In genomic region chr1:17010601-17011438, GRCh38 we compare ENCODE assay signal across 8 cellular contexts. TPM values are rescaled to one million over a fixed set of nuclear protein-coding genes. Genes with fewer than 3 reads are reported as not detected.
DNase-seq lines count a peak whose midpoint lies in the region; ATAC-seq and TF ChIP-seq lines count a peak whose summit lies in the region.

No MANE protein-coding gene starts in this region.

- TF ChIP-seq CTCF in omental fat pad (IDR thresholded peaks at IDR 0.05) = no peak

- peak; percentile 5 for ATAC-seq in omental fat pad (ENCODE audit: low FRiP score)

- DNase-seq in NCI-H526 (lab: John Stamatoyannopoulos, UW) = peak; percentile 3 to 20
- DNase-seq in NCI-H526 treated with DMSO at 0.1 percent for 48 hours (lab: John Stamatoyannopoulos, UW) = no peak
- peak; percentile 25 for DNase-seq in KG1 (lab: John Stamatoyannopoulos, UW)
- DNase-seq in activated T-cell treated with anti-CD3 and anti-CD28 coated beads, Interleukin-2, amount 50 U/mL, for 1 hour = peak; percentile 30
- DNase-seq in foreskin melanocyte = peak; percentile 28
- no peak for DNase-seq in omental fat pad (ENCODE audit: low spot score)
- DNase-seq in LoVo (ENCODE audit: low spot score) = no peak
- DNase-seq in stimulated activated CD4-positive, alpha-beta T cell treated with anti-CD3 and anti-CD28 coated beads, Interleukin-2, amount 100 ng/mL, for 48 hours = no peak

RNA-seq across cellular contexts. Expression of gene ATP13A2, which starts 0.9 kb away (rescaled TPM):
- total RNA-seq in omental fat pad = 10 to 100 TPM; 18.7 to 38.9 (median 32.8) TPM

RNA-seq across cellular contexts. Expression of gene MFAP2, which starts 30.4 kb away (rescaled TPM):
- total RNA-seq in omental fat pad = 10 to 100 TPM in 3 of 4 donors, 1 to 10 TPM in 1; 9.3 to 17.9 (median 10.6) TPM

RNA-seq across cellular contexts. Expression of gene SDHB, which starts 43.0 kb away (rescaled TPM):
- 100 to 1,000 TPM in 3 of 4 donors, 10 to 100 TPM in 1; 84.2 to 128 (median 117) TPM for total RNA-seq in omental fat pad

Comparison
In these comparisons a context has a peak if more than half of its experiments do, and no peak if none do; other contexts are left out.
1. DNase-seq: peak in NCI-H526 (2 of 2), KG1 (single experiment), activated T-cell treated with anti-CD3 and anti-CD28 coated beads, Interleukin-2, amount 50 U/mL, for 1 hour (single experiment) and foreskin melanocyte (single experiment); none in NCI-H526 treated with DMSO at 0.1 percent for 48 hours (single experiment), omental fat pad (single experiment), LoVo (single experiment) and stimulated activated CD4-positive, alpha-beta T cell treated with anti-CD3 and anti-CD28 coated beads, Interleukin-2, amount 100 ng/mL, for 48 hours (0 of 2).